ENCODE assay signal across 1 cellular context in the genomic region with DNA sequence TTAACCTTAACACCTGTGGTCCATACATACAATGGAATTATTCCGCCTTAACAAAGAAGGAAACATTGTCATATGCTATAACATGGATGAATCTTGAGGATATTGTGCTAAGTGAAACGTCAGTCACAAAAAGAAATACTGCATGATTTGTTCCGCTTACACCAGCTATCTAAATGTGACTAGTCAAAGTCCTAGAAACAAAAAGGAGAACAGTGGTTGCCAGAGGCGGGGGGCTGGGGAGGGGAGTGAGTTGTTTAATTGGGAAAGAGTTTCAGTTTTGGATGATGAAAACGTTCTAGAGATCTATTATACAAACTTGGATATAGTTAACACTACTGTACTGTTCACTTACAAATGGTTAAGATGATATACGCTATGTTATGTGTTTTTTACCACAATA.
TF ChIP-seq lines count a peak whose summit lies in the region.

No MANE protein-coding gene starts in this region.

TF ChIP-seq in HCT116, 20 proteins besides CTCF, POLR2A, EP300 and RAD21 (continued from another document):
- TF ChIP-seq, protein P1, sequence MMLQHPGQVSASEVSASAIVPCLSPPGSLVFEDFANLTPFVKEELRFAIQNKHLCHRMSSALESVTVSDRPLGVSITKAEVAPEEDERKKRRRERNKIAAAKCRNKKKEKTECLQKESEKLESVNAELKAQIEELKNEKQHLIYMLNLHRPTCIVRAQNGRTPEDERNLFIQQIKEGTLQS (IDR thresholded peaks at IDR 0.05), result no peak
- TF ChIP-seq YY1 (IDR thresholded peaks at IDR 0.05; ENCODE audit: extremely low read depth, insufficient replicate concordance, low read depth, low read length) (no peak), EGR1 (IDR thresholded peaks at IDR 0.05; ENCODE audit: low read depth) (no peak), SP1 (IDR thresholded peaks at IDR 0.05; ENCODE audit: low read depth) (no peak), ZNF274 (IDR thresholded peaks at IDR 0.05; ENCODE audit: low read depth, low read length) (no peak), CBX3 (IDR thresholded peaks at IDR 0.05; ENCODE audit: low read depth) (no peak), TCF7L2 (IDR thresholded peaks at IDR 0.05; ENCODE audit: borderline replicate concordance, extremely low read depth, insufficient read depth, insufficient read length) (no peak)
- TF ChIP-seq, protein P2, sequence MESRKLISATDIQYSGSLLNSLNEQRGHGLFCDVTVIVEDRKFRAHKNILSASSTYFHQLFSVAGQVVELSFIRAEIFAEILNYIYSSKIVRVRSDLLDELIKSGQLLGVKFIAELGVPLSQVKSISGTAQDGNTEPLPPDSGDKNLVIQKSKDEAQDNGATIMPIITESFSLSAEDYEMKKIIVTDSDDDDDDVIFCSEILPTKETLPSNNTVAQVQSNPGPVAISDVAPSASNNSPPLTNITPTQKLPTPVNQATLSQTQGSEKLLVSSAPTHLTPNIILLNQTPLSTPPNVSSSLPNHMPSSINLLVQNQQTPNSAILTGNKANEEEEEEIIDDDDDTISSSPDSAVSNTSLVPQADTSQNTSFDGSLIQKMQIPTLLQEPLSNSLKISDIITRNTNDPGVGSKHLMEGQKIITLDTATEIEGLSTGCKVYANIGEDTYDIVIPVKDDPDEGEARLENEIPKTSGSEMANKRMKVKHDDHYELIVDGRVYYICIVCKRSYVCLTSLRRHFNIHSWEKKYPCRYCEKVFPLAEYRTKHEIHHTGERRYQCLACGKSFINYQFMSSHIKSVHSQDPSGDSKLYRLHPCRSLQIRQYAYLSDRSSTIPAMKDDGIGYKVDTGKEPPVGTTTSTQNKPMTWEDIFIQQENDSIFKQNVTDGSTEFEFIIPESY (IDR thresholded peaks at IDR 0.05; ENCODE audit: extremely low read depth, insufficient replicate concordance, low read length), result no peak
